ENCODE assay signal across 22 cellular contexts in genomic region chr7:117183729-117184128, GRCh38.
"Had no signal": no experiment of that assay in that cellular context is flagged by ENCODE, and none has a peak within 500 bp of the region (broad histone marks: within the 10 kb centered on the region; RNA-seq: fewer than 3 reads in every experiment).

No MANE protein-coding gene starts in this region.

- DNase-seq: NCI-H1048, NCI-H1105, NCI-H1417 treated with DMSO at 0.1 percent for 48 hours, NCI-H1694 treated with DMSO at 0.1 percent for 48 hours, NCI-H1930, NCI-H2081 treated with DMSO at 0.1 percent for 48 hours, NCI-H2171, NCI-H226, NCI-H446, NCI-H510A, NCI-H524 treated with DMSO at 0.1 percent for 48 hours, NCI-H69, NCI-H774, Right ventricle myocardium superior, RPMI8226, SIG-M5 had no signal

- H3K27ac ChIP-seq: HL-60, SJSA1, SK-N-MC had no signal

- H3K4me3 ChIP-seq: SJSA1, SK-N-MC had no signal

- FAIRE-seq: HTR-8/SVneo, RCC 7860 had no signal

- H3K36me3 ChIP-seq: SJSA1 had no signal

- H3K9me3 ChIP-seq: SJSA1 had no signal

- H3K4me1 ChIP-seq: SJSA1 had no signal

- H3K27me3 ChIP-seq: SJSA1 had no signal

- H3K36me3 Mint-ChIP-seq: IgD-negative memory B cell had no signal

- H3K4me3 Mint-ChIP-seq: IgD-negative memory B cell had no signal

- H3K27me3 Mint-ChIP-seq: IgD-negative memory B cell had no signal

- H3K4me1 Mint-ChIP-seq: IgD-negative memory B cell had no signal
